15 cellular contexts compared by ENCODE assay signal in the genomic region with DNA sequence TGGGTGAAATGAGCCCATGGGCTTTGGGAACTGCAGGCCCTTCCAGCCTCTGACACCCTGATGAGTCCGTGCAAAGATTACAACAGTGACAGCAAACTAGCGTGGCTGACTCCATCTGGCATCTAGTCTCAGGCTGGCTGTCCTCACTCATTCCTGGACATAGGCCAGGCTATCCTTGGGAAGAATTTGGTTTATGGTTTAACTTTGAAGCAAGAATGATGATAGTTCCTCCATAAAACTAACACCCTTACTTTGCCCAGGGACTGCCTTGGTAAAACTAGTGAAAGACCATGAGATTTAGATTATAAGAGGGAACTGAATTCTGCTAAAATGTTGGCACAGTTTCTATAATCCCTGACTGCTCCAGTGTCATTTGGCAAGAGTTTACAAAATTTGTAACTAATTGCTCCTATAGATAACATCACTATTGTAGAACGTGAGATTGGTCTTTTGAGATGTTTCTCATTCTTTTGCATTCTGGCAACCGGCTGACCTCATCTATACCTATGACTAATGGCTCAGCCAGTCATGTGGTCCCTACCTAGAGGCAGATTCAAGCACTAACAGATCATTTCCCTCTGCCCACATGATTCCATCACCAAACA. TPM values are rescaled to one million over a fixed set of nuclear protein-coding genes. Genes with fewer than 3 reads are reported as not detected.
DNase-seq lines count a peak whose midpoint lies in the region; ATAC-seq, FAIRE-seq and TF ChIP-seq lines count a peak whose summit lies in the region.
"Not testable (repeated sequence)": the region's sequence is repeated elsewhere in the genome, so short reads cannot be mapped to it uniquely, and the experiment has no call there.
"Had no signal": no experiment of that assay in that cellular context is flagged by ENCODE, and none has a peak within 500 bp of the region (broad histone marks: within the 10 kb centered on the region; RNA-seq: fewer than 3 reads in every experiment).

No MANE protein-coding gene starts in this region.

- not testable (repeated sequence) for H2AFZ ChIP-seq in IMR-90 (replicated peaks; ENCODE audit: low read length, poor library complexity); fibroblast of lung (ENCODE audit: low read length)

- H3K18ac ChIP-seq in IMR-90 (ENCODE audit: low read depth, low read length), result peak overlapping the region; percentile 78; the same call in 1 of the 2 replicates

- peak overlapping the region; percentile 97 for H3K27ac ChIP-seq in AG04450 (ENCODE audit: low read depth, low read length)
- peak overlapping the region; percentile 58 for H3K27ac ChIP-seq in IMR-90 (ENCODE audit: insufficient read depth, low read length)
- peak overlapping the region; percentile 23 to 65 for H3K27ac ChIP-seq in breast epithelium
- peak overlapping the region; percentile 81 for H3K27ac ChIP-seq in fibroblast of lung (ENCODE audit: insufficient read depth, low read length)

- H2BK5ac ChIP-seq in IMR-90 (ENCODE audit: low read depth, low read length, poor library complexity, severe bottlenecking), result peak overlapping the region; percentile 98

- not testable (repeated sequence) for BruUV-seq in IMR-90 (replicated peaks; lab: Mats Ljungman, UMichigan)

- in situ Hi-C loops in IMR-90 (cut with MboI; ENCODE audit: low sequenced_read_pairs), result loop anchor here (10.0 kb wide), 1 partner anchor 142 kb away; no protein-coding TSS in a partner anchor

- peak overlapping the region; percentile 87 for H3K14ac ChIP-seq in IMR-90 (replicated peaks; ENCODE audit: low read depth, low read length)

- TF ChIP-seq POLR2A in IMR-90 (IDR thresholded peaks at IDR 0.05; ENCODE audit: low read depth, low read length); breast epithelium (IDR thresholded peaks at IDR 0.05): not testable (repeated sequence)

- H3K9ac ChIP-seq in IMR-90 (ENCODE audit: low read depth, low read length); fibroblast of lung (ENCODE audit: insufficient read depth, low read length): not testable (repeated sequence)
- H3K9ac ChIP-seq in skeletal muscle satellite cell (ENCODE audit: low read depth, low read length), result peak overlapping the region; percentile 59

- not testable (repeated sequence) for TF ChIP-seq CTCF in AG04450 (IDR thresholded peaks at IDR 0.05; ENCODE audit: low read depth, low read length); IMR-90 (conservative IDR thresholded peaks at IDR 0.05; ENCODE audit: low read depth, low read length); breast epithelium (IDR thresholded peaks at IDR 0.05); fibroblast of lung (conservative IDR thresholded peaks at IDR 0.05 in 1 of 2, IDR thresholded peaks at IDR 0.05 in 1 of 2; ENCODE audit: low read depth in 1 of 2, low read length in 2 of 2); kidney epithelial cell (IDR thresholded peaks at IDR 0.05; ENCODE audit: insufficient read depth, low read length, poor library complexity, severe bottlenecking)

- H3K56ac ChIP-seq in IMR-90 (ENCODE audit: extremely low read depth, insufficient read depth, low read length), result peak overlapping the region; percentile 90

- peak overlapping the region; percentile 51; the same call in 2 of the 3 replicates for H2BK15ac ChIP-seq in IMR-90 (ENCODE audit: low read depth, low read length)

- FAIRE-seq in G401.6 (lab: Jason Lieb, UNC), result peak; percentile 100

- not testable (repeated sequence) for H2AK9ac ChIP-seq in IMR-90 (replicated peaks; ENCODE audit: low read depth, low read length, poor library complexity)

- H3K79me2 ChIP-seq in fibroblast of lung (ENCODE audit: control insufficient read depth, insufficient read depth, low read length), result not testable (repeated sequence)

- intact Hi-C loops in IMR-90 (cut with micrococcal nuclease), result loop anchor here (1.0 kb wide), 1 partner anchor 99 kb away; no protein-coding TSS in a partner anchor
- intact Hi-C loops in breast epithelium (cut with DNase I; ENCODE audit: low total_unique reads), result not testable (repeated sequence)

- H4K20me1 ChIP-seq in IMR-90 (ENCODE audit: insufficient read depth, low read length); fibroblast of lung (ENCODE audit: control insufficient read depth, extremely low read depth, insufficient read depth, low read length): not testable (repeated sequence)

- peak overlapping the region; percentile 78 for H2AK5ac ChIP-seq in IMR-90 (ENCODE audit: low read depth, low read length)

- WGBS in IMR-90 (ENCODE audit: extremely low coverage in 2 of 2, insufficient read length in 1 of 2), 2 experiments, result no CpG with 5 or more reads among the region's 4 CpGs

- dilution Hi-C loops in IMR-90 (cut with HindIII; ENCODE audit: low sequenced_read_pairs, unreplicated experiment), result not testable (repeated sequence)

- not testable (repeated sequence) for H3K4me3 ChIP-seq in AG04450 (ENCODE audit: low read depth, low read length); IMR-90 (ENCODE audit: insufficient read depth, low read depth, low read length); breast epithelium; fibroblast of lung (replicated peaks in 1 of 4; ENCODE audit: control extremely low read depth in 1 of 4, insufficient read depth in 1 of 4, low read depth in 3 of 4, low read length in 4 of 4); kidney epithelial cell (ENCODE audit: low read depth, low read length); skeletal muscle satellite cell (ENCODE audit: low read length)

- peaks cover 19% of the 10 kb centered on the region for H3K9me1 ChIP-seq in IMR-90 (ENCODE audit: insufficient read depth, low read length)

- not testable (repeated sequence) for TF ChIP-seq RAD21 in IMR-90 (IDR thresholded peaks at IDR 0.05; ENCODE audit: low read length)

- POLR2A ChIA-PET in AG04450 (lab: Yijun Ruan, JAX); IMR-90 (lab: Charles Lee; ENCODE audit: unreplicated experiment): not testable (repeated sequence)

- H4K5ac ChIP-seq in IMR-90 (ENCODE audit: low read depth, low read length), result peak overlapping the region; percentile 40; the same call in 1 of the 2 replicates

- H3K4me1 ChIP-seq in IMR-90 (ENCODE audit: control insufficient read depth, insufficient read depth, low read length) (peaks cover 18% of the 10 kb centered on the region), fibroblast of lung (ENCODE audit: control insufficient read depth, extremely low read depth, insufficient read depth, low read length) (peaks cover 21% of the 10 kb centered on the region), skeletal muscle satellite cell (ENCODE audit: control insufficient read depth, insufficient read depth, low read length) (peaks cover 22% of the 10 kb centered on the region)
- not testable (repeated sequence) for H3K4me1 ChIP-seq in breast epithelium

- not testable (repeated sequence) for H3K36me3 ChIP-seq in IMR-90 (ENCODE audit: control insufficient read depth, insufficient read depth, low read length); breast epithelium; fibroblast of lung (ENCODE audit: control insufficient read depth, insufficient read depth, low read length); kidney epithelial cell (ENCODE audit: control insufficient read depth, insufficient read depth, low read length); skeletal muscle satellite cell (ENCODE audit: insufficient read depth, low read length)

- H3K4me2 ChIP-seq in IMR-90 (ENCODE audit: low read depth, low read length), result peak overlapping the region; percentile 0; the same call in 1 of the 2 replicates
- H3K4me2 ChIP-seq in fibroblast of lung (ENCODE audit: extremely low read depth, insufficient read depth, low read length), result not testable (repeated sequence)
- peak overlapping the region; percentile 17 for H3K4me2 ChIP-seq in skeletal muscle satellite cell (ENCODE audit: low read length)

- not testable (repeated sequence) for H3K79me1 ChIP-seq in IMR-90 (ENCODE audit: low read depth in 1 of 2, low read length in 2 of 2)

- H4K91ac ChIP-seq in IMR-90 (ENCODE audit: insufficient read depth, low read depth, low read length), result peak overlapping the region; percentile 94

- DNase-seq in AG04450 (ENCODE audit: low read depth, low spot score) (peak; percentile 81), IMR-90 (peak; percentile 95), SW 1271 (lab: John Stamatoyannopoulos, UW) (peak; percentile 9 to 58), breast epithelium (ENCODE audit: low spot score in 2 of 2) (peak in 1 of 2 donors; percentile 49), fibroblast of lung (ENCODE audit: low read depth in 2 of 2) (peak; percentile 42 to 92), kidney epithelial cell (ENCODE audit: low read depth) (peak; percentile 61)

- peak overlapping the region; percentile 96 for H3K23ac ChIP-seq in IMR-90 (ENCODE audit: low read depth, low read length)

- H3K4ac ChIP-seq in IMR-90 (ENCODE audit: low read depth, low read length), result peak overlapping the region; percentile 97

- peak overlapping the region; percentile 76 to 91 for H4K8ac ChIP-seq in IMR-90 (ENCODE audit: low read depth in 2 of 2, low read length in 2 of 2)

- H2BK120ac ChIP-seq in IMR-90 (ENCODE audit: low read depth, low read length), result peak overlapping the region; percentile 98

- H2BK20ac ChIP-seq in IMR-90 (ENCODE audit: low read depth, low read length), result peak overlapping the region; percentile 92

- ATAC-seq in IMR-90 (ENCODE audit: low read depth), result peak; percentile 73

- peaks cover 11% of the 10 kb centered on the region for H3K9me3 ChIP-seq in AG04450 (ENCODE audit: control insufficient read depth, insufficient read depth, low read length)
- not testable (repeated sequence) for H3K9me3 ChIP-seq in IMR-90 (ENCODE audit: control insufficient read depth, insufficient read depth, low read length); breast epithelium; fibroblast of lung (ENCODE audit: control insufficient read depth, insufficient read depth, low read depth, low read length); skeletal muscle satellite cell (replicated peaks; ENCODE audit: low read length)

- CTCF ChIA-PET in AG04450 (lab: Charles Lee), result interaction anchor here (1.0 to 1.5 kb wide), 2 partner anchors 47 to 154 kb away, joined by 4 to 6 read pairs; no protein-coding TSS in a partner anchor
- CTCF ChIA-PET in IMR-90 (lab: Yijun Ruan, JAX), result interaction anchor here (0.7 kb wide), 1 partner anchor 156 kb away, joined by 3 read pairs; no protein-coding TSS in a partner anchor

- not testable (repeated sequence) for H3K27me3 ChIP-seq in AG04450 (ENCODE audit: control insufficient read depth, insufficient read depth, low read length); IMR-90 (ENCODE audit: control insufficient read depth, insufficient read depth, low read length); breast epithelium; fibroblast of lung (ENCODE audit: control insufficient read depth, insufficient read depth, low read length); kidney epithelial cell (ENCODE audit: control insufficient read depth, insufficient read depth, low read length)
- H3K27me3 ChIP-seq in skeletal muscle satellite cell (ENCODE audit: control insufficient read depth, insufficient read depth, low read length), result peaks cover 16% of the 10 kb centered on the region

RNA-seq across cellular contexts. Expression of gene PSG7, which starts 4.4 kb away (rescaled TPM):
- polyA plus RNA-seq in AG04450 (2011; rRNA removed) (0.10 TPM in 2 replicates), IMR-90 (2012; rRNA removed) (0.24 and 0.26 TPM in 2 replicates), fibroblast of lung (0.66 and 1.1 TPM in 2 replicates)
- polyA minus RNA-seq in AG04450 (2011; rRNA and poly(A)+ RNA removed), result not detected in 2 replicates
- total RNA-seq in IMR-90 (2012; rRNA removed) (under 0.01 and 0.28 TPM in 2 replicates), breast epithelium (not detected), fibroblast of lung (not detected in 2 replicates), kidney epithelial cell (not detected in 2 replicates)
- 0.14 TPM in 2 replicates for polyA plus RNA-seq in IMR-90 (2012; cell fraction: cytosol; rRNA removed)
- 0.10 TPM in 1 of 2 replicates, not detected in the other for polyA plus RNA-seq in IMR-90 (2012; cell fraction: nucleus; rRNA removed; ENCODE audit: low replicate concordance)
- 0.48 and 0.63 TPM in 2 replicates for polyA plus RNA-seq in fibroblast of lung (2012)
- not detected in 2 replicates for polyA minus RNA-seq in fibroblast of lung (ENCODE audit: low replicate concordance)
- not detected in 2 replicates for total RNA-seq in skeletal muscle satellite cell (2012; rRNA removed)
- total RNA-seq: dorsolateral prefrontal cortex; esophagus muscularis mucosa; left colon; NCI-H460; T-helper 1 cell treated with Interleukin-12 subunit alpha and Interleukin-12 subunit beta and Interleukin-4 antibody, amounts not matched to agents 30 ng/mL and 1 ng/mL, for 36 hours; thyroid gland had no signal

RNA-seq across cellular contexts. Expression of gene PSG6, which starts 14.9 kb away (rescaled TPM):
- polyA plus RNA-seq in AG04450 (2011; rRNA removed), result not detected in 2 replicates
- not detected in 2 replicates for polyA minus RNA-seq in AG04450 (2011; rRNA and poly(A)+ RNA removed)
- 0.18 TPM in 1 of 2 replicates, not detected in the other for total RNA-seq in IMR-90 (2012; rRNA removed)
- 0.07 TPM in 1 of 2 replicates, not detected in the other for polyA plus RNA-seq in IMR-90 (2012; rRNA removed)
- polyA plus RNA-seq in IMR-90 (2012; cell fraction: cytosol; rRNA removed), result 0.05 TPM in 1 of 2 replicates, not detected in the other
- not detected in 2 replicates for polyA plus RNA-seq in IMR-90 (2012; cell fraction: nucleus; rRNA removed; ENCODE audit: low replicate concordance)
- total RNA-seq in breast epithelium, result not detected
- 0.17 TPM in 1 of 2 replicates, not detected in the other for total RNA-seq in fibroblast of lung
- polyA plus RNA-seq in fibroblast of lung, result 0.18 and 0.76 TPM in 2 replicates
- 0.15 and 0.61 TPM in 2 replicates for polyA plus RNA-seq in fibroblast of lung (2012)
- polyA minus RNA-seq in fibroblast of lung (ENCODE audit: low replicate concordance), result not detected in 2 replicates
- not detected in 2 replicates for total RNA-seq in kidney epithelial cell
- not detected in 2 replicates for total RNA-seq in skeletal muscle satellite cell (2012; rRNA removed)
- total RNA-seq: dorsolateral prefrontal cortex; esophagus muscularis mucosa; left colon; mononuclear cell; NCI-H460; T-helper 1 cell treated with Interleukin-12 subunit alpha and Interleukin-12 subunit beta and Interleukin-4 antibody, amounts not matched to agents 30 ng/mL and 1 ng/mL, for 36 hours; thyroid gland had no signal

RNA-seq across cellular contexts. Expression of gene PSG1, which starts 53.1 kb away (rescaled TPM):
- 2.1 and 2.4 TPM in 2 replicates for polyA plus RNA-seq in AG04450 (2011; rRNA removed)
- 0.61 and 1.7 TPM in 2 replicates for polyA minus RNA-seq in AG04450 (2011; rRNA and poly(A)+ RNA removed)
- 0.90 and 1.1 TPM in 2 replicates for total RNA-seq in IMR-90 (2012; rRNA removed)
- polyA plus RNA-seq in IMR-90 (2012; rRNA removed), result 2.5 and 2.7 TPM in 2 replicates
- 1.6 and 1.9 TPM in 2 replicates for polyA plus RNA-seq in IMR-90 (2012; cell fraction: cytosol; rRNA removed)
- 0.62 and 2.6 TPM in 2 replicates for polyA plus RNA-seq in IMR-90 (2012; cell fraction: nucleus; rRNA removed; ENCODE audit: low replicate concordance)
- total RNA-seq in breast epithelium, result not detected
- 0.51 and 1.3 TPM in 2 replicates for total RNA-seq in fibroblast of lung
- polyA plus RNA-seq in fibroblast of lung, result 16.4 and 23.3 TPM in 2 replicates
- polyA plus RNA-seq in fibroblast of lung (2012), result 19.7 and 26.0 TPM in 2 replicates
- 10.3 and 15.5 TPM in 2 replicates for polyA minus RNA-seq in fibroblast of lung (ENCODE audit: low replicate concordance)
- total RNA-seq in kidney epithelial cell, result not detected in 2 replicates
- total RNA-seq in skeletal muscle satellite cell (2012; rRNA removed), result 0.22 and 1.5 TPM in 2 replicates
- total RNA-seq: dorsolateral prefrontal cortex; left colon; mononuclear cell; NCI-H460; T-helper 1 cell treated with Interleukin-12 subunit alpha and Interleukin-12 subunit beta and Interleukin-4 antibody, amounts not matched to agents 30 ng/mL and 1 ng/mL, for 36 hours had no signal

Comparison
In these comparisons a context has a peak if more than half of its experiments do, and no peak if none do; other contexts are left out.
1. H3K27ac ChIP-seq: peak in every context shown above with its lines; median percentile 97 in AG04450; 81 in fibroblast of lung; 58 in IMR-90; 44 in breast epithelium.